In genomic region chr14:104326848-104327247, GRCh38 we compare ENCODE assay signal across 17 cellular contexts.
"Had no signal": no experiment of that assay in that cellular context is flagged by ENCODE, and none has a peak within 500 bp of the region (broad histone marks: within the 10 kb centered on the region; RNA-seq: fewer than 3 reads in every experiment).

No MANE protein-coding gene starts in this region.

- H3K4me1 ChIP-seq: adrenal gland, psoas muscle, right lobe of liver, spleen had no signal

- H3K27me3 ChIP-seq: adrenal gland, right lobe of liver had no signal

- H3K27ac ChIP-seq: adrenal gland, psoas muscle, right lobe of liver, spleen had no signal

- DNase-seq: activated CD8-positive, alpha-beta T cell treated with anti-CD3 and anti-CD28 coated beads, Interleukin-2, amount 10 ng/mL, durations not matched to agents 7 days and 5 days; activated naive CD4-positive, alpha-beta T cell treated with anti-CD3 and anti-CD28 coated beads, Interleukin-2, amount 50 U/mL, for 16 hours; caudate nucleus; effector memory CD8-positive, alpha-beta T cell; hypothalamus; nucleus accumbens; psoas muscle; right lobe of liver; spleen; stimulated activated CD4-positive, alpha-beta T cell treated with anti-CD3 and anti-CD28 coated beads, Interleukin-1b, Interleukin-23, amount 100 ng/mL, for 48 hours; substantia nigra; T1000; trophoblast cell had no signal

- H3K36me3 ChIP-seq: adrenal gland, right lobe of liver, spleen had no signal

- H3K4me3 ChIP-seq: adrenal gland, lung, psoas muscle, right lobe of liver, spleen had no signal

- ATAC-seq: activated CD8-positive, alpha-beta T cell treated with anti-CD3 and anti-CD28 coated beads, Interleukin-2, amount 10 ng/mL, durations not matched to agents 7 days and 5 days; effector memory CD8-positive, alpha-beta T cell; naive thymus-derived CD8-positive, alpha-beta T cell; psoas muscle; stimulated activated memory B cell treated with anti-CD40 and anti-IgM and Interleukin-4, amounts not matched to agents 10 μg/mL and 1 μg/mL and 100 μg/mL, for 72 hours had no signal

- H3K9me3 ChIP-seq: adrenal gland, right lobe of liver had no signal
